1 cellular context compared by ENCODE assay signal in genomic region chr3:32522682-32523081, GRCh38.
TF ChIP-seq lines count a peak whose summit lies in the region.

No MANE protein-coding gene starts in this region.

TF ChIP-seq in WTC11, 78 proteins besides CTCF, POLR2A, EP300 and RAD21:
- no peak for TF ChIP-seq E2F5 (CRISPR knock-in tag; IDR thresholded peaks at IDR 0.05)
- no peak for TF ChIP-seq OVOL2 (CRISPR knock-in tag; IDR thresholded peaks at IDR 0.05; ENCODE audit: borderline replicate concordance)
- no peak for TF ChIP-seq NFYB (CRISPR knock-in tag; conservative IDR thresholded peaks at IDR 0.05; ENCODE audit: low read depth)
- no peak for TF ChIP-seq NFE2L1 (CRISPR knock-in tag; IDR thresholded peaks at IDR 0.05)
- TF ChIP-seq SOX15 (CRISPR knock-in tag; IDR thresholded peaks at IDR 0.05): no peak
- TF ChIP-seq GRHL2 (CRISPR knock-in tag; IDR thresholded peaks at IDR 0.05; ENCODE audit: insufficient replicate concordance, severe bottlenecking): no peak
TF ChIP-seq in WTC11: peak in this region for 0.
